In the genomic region with DNA sequence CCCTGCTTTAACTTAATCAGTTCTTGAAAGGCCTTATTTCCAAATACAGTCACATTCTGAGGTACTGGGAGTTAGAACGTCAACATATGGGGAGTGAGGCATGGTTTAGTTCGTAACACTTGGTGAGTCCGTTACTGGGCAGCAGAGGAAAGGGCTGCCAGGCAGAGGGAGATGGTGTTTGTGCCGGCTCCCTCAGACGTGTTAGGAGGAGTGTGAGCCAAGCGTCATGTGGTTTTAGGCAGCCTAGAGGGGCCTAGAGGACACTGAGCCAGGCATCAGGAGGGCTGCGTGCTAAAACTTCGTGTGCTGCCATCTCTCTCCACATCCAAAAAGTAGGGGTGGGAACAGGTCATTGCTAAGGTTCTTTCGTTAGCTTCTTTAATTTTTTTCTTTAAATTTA, we compare ENCODE assay signal across 24 cellular contexts. TPM values are rescaled to one million over a fixed set of nuclear protein-coding genes. Genes with fewer than 3 reads are reported as not detected.
A peak's percentile ranks its signal among the peaks of the same experiment; 100 is the strongest.
DNase-seq lines count a peak whose midpoint lies in the region; ATAC-seq and TF ChIP-seq lines count a peak whose summit lies in the region.
"Had no signal": no experiment of that assay in that cellular context is flagged by ENCODE, and none has a peak within 500 bp of the region (broad histone marks: within the 10 kb centered on the region; RNA-seq: fewer than 3 reads in every experiment).

No MANE protein-coding gene starts in this region.

- DNase-seq in RWPE1 (ENCODE audit: low spot score) (no peak), heart right ventricle (no peak), nephron progenitor cell (no peak), RPMI8226 (no peak), SIG-M5 (lab: John Stamatoyannopoulos, UW) (no peak), testis (no peak)
- DNase-seq: Caco-2; CD8-positive, alpha-beta T cell; Kasumi-1; MV-4-11; NCI-H1105; NCI-H1436 treated with DMSO at 0.1 percent for 48 hours; NCI-H1930; NCI-H446; NCI-H526; NCI-H82; NK-92 treated with Interleukin-12 subunit alpha and Interleukin-12 subunit beta, amount 100 ng/mL, for 24 hours; PC-3; SHP77 treated with DMSO at 0.1 percent for 48 hours had no signal

- TF ChIP-seq CTCF in RWPE1 (conservative IDR thresholded peaks at IDR 0.05; ENCODE audit: low read depth) (no peak), heart right ventricle (IDR thresholded peaks at IDR 0.05) (no peak), nephron progenitor cell (IDR thresholded peaks at IDR 0.05) (no peak), testis (IDR thresholded peaks at IDR 0.05) (no peak)

- ATAC-seq in heart right ventricle (peak; percentile 32 to 85 (median 56)), GM21619 (IDR thresholded peaks at IDR 0.05; ENCODE audit: unreplicated experiment) (no peak)
- ATAC-seq: CD8-positive, alpha-beta T cell; K562; PC-3 had no signal

- H3K4me3 Mint-ChIP-seq in nephron progenitor cell, result no peak overlapping the region
- H3K4me3 Mint-ChIP-seq: CD8-positive, alpha-beta T cell had no signal

- CTCF ChIA-PET in RWPE1 (lab: Yijun Ruan, JAX), result no interaction called here

- peaks cover 50% of the 10 kb centered on the region for H3K36me3 Mint-ChIP-seq in nephron progenitor cell (ENCODE audit: low read depth)

- H3K27ac ChIP-seq in BLaER1 treated with 17β-estradiol and CSF1 and Interleukin-3, amounts not matched to agents 10 nM and 100 nM, result peak overlapping the region in 8 of 11 experiments; percentile 25 to 80 (median 66); a peak in 16 of 22 replicates
- H3K27ac ChIP-seq in RWPE1 (peak overlapping the region; percentile 18; the same call in 1 of the 2 replicates), heart right ventricle (peak overlapping the region in 1 of 10 donors; percentile 3), testis (no peak overlapping the region)
- H3K27ac ChIP-seq: SK-N-MC had no signal

- H3K9me3 ChIP-seq in BLaER1 treated with 17β-estradiol and CSF1 and Interleukin-3, amounts not matched to agents 10 nM and 100 nM (replicated peaks in 1 of 11), result no peaks in the 10 kb centered on the region
- H3K9me3 ChIP-seq in heart right ventricle, result no peaks in the 10 kb centered on the region
- no peaks in the 10 kb centered on the region for H3K9me3 ChIP-seq in testis
- H3K9me3 ChIP-seq: Caco-2 had no signal

- 69 to 78% methylated on average over 9 of the region's 9 CpGs for WGBS in heart right ventricle, 2 donors
- WGBS in testis, 2 donors, result 85 to 91% methylated on average over 9 of the region's 9 CpGs

- H3K9ac ChIP-seq in BLaER1 treated with 17β-estradiol and CSF1 and Interleukin-3, amounts not matched to agents 10 nM and 100 nM, result peak overlapping the region in 3 of 11 experiments; percentile 22 to 26 (median 26); a peak in 4 of 22 replicates

- POLR2A ChIA-PET in RWPE1 (lab: Yijun Ruan, JAX; ENCODE audit: low non-redundant PET), result no interaction called here

- no peaks in the 10 kb centered on the region for H3K27me3 ChIP-seq in BLaER1 treated with 17β-estradiol and CSF1 and Interleukin-3, amounts not matched to agents 10 nM and 100 nM
- H3K27me3 ChIP-seq in heart right ventricle (no peaks in the 10 kb centered on the region), testis (no peaks in the 10 kb centered on the region)

- no peak overlapping the region for H3K4me3 ChIP-seq in BLaER1 treated with 17β-estradiol and CSF1 and Interleukin-3, amounts not matched to agents 10 nM and 100 nM
- no peak overlapping the region for H3K4me3 ChIP-seq in heart right ventricle
- no peak overlapping the region for H3K4me3 ChIP-seq in testis
- H3K4me3 ChIP-seq: K562, SK-N-MC had no signal

- H3K4me2 ChIP-seq in BLaER1 treated with 17β-estradiol and CSF1 and Interleukin-3, amounts not matched to agents 10 nM and 100 nM, result peak overlapping the region in 9 of 11 experiments; percentile 53 to 98 (median 94); a peak in 16 of 22 replicates

- peaks cover 20 to 98% (median 50%) of the 10 kb centered on the region in 11 experiments; a peak in 20 of 22 replicates for H4K20me1 ChIP-seq in BLaER1 treated with 17β-estradiol and CSF1 and Interleukin-3, amounts not matched to agents 10 nM and 100 nM

- H3K4me1 ChIP-seq in BLaER1 treated with 17β-estradiol and CSF1 and Interleukin-3, amounts not matched to agents 10 nM and 100 nM, result peaks cover 43 to 100% (median 90%) of the 10 kb centered on the region in 10 experiments
- H3K4me1 ChIP-seq in heart right ventricle, result peaks cover 0 to 55% (median 34%) of the 10 kb centered on the region in 9 donors
- H3K4me1 ChIP-seq in testis, result peaks cover 8% of the 10 kb centered on the region
- H3K4me1 ChIP-seq: Caco-2 had no signal

- H3K36me3 ChIP-seq in BLaER1 treated with 17β-estradiol and CSF1 and Interleukin-3, amounts not matched to agents 10 nM and 100 nM, result peaks cover 8 to 75% (median 35%) of the 10 kb centered on the region in 11 experiments; a peak in 18 of 22 replicates
- H3K36me3 ChIP-seq in heart right ventricle (peaks cover 0 to 24% (median 0%) of the 10 kb centered on the region in 9 donors), testis (ENCODE audit: low read depth, missing control alignments) (no peaks in the 10 kb centered on the region)

- TF ChIP-seq POLR2A in testis (IDR thresholded peaks at IDR 0.05), result no peak

- no peaks in the 10 kb centered on the region for H3K9me3 Mint-ChIP-seq in nephron progenitor cell
- H3K9me3 Mint-ChIP-seq: CD8-positive, alpha-beta T cell had no signal

- intact Hi-C loops in heart right ventricle (cut with DNase I), result no loop called here
- intact Hi-C loops in testis (cut with DNase I; ENCODE audit: low total_unique reads), result no loop called here

- peaks cover 3% of the 10 kb centered on the region for H3K27me3 Mint-ChIP-seq in nephron progenitor cell (ENCODE audit: low read depth, poor library complexity)

- peak overlapping the region; percentile 57 for H3K27ac Mint-ChIP-seq in nephron progenitor cell

- H3K4me1 Mint-ChIP-seq in nephron progenitor cell, result peaks cover 60% of the 10 kb centered on the region

RNA-seq across cellular contexts. Expression of a gene that starts 10.2 kb away (rescaled TPM):
- total RNA-seq in heart right ventricle, result 10 to 100 TPM; 15.2 to 33.4 (median 28.3) TPM
- polyA plus RNA-seq in heart right ventricle, result 10 to 100 TPM; 10.9 to 20.1 TPM
- total RNA-seq in testis, result 100 to 1,000 TPM; 105 to 108 TPM
- polyA plus RNA-seq in testis (ENCODE audit: insufficient read depth, low read depth, low replicate concordance), result 52.5 TPM

RNA-seq across cellular contexts. Expression of a gene that starts 45.2 kb away (rescaled TPM):
- under 1 TPM; 0.15 to 1.00 (median 0.48) TPM for total RNA-seq in heart right ventricle
- under 1 TPM; 0.29 to 0.36 TPM for polyA plus RNA-seq in heart right ventricle
- 1 to 10 TPM; 7.4 to 7.5 TPM for total RNA-seq in testis
- polyA plus RNA-seq in testis (ENCODE audit: insufficient read depth, low read depth, low replicate concordance), result 11.1 TPM

RNA-seq across cellular contexts. Expression of a gene that starts 48.7 kb away (rescaled TPM):
- total RNA-seq in heart right ventricle (under 1 TPM in 1 of 10 donors, not detected in 9; 0.21 TPM), testis (10 to 100 TPM; 12.1 to 22.8 TPM)
- polyA plus RNA-seq in heart right ventricle (under 1 TPM in 1 of 2 donors, not detected in 1; 0.39 TPM), testis (ENCODE audit: insufficient read depth, low read depth, low replicate concordance) (45.4 TPM)
- total RNA-seq: K562, MCF 10A had no signal

Comparison
In these comparisons a context has a peak if more than half of its experiments do, and no peak if none do; other contexts are left out.
1. H3K27ac ChIP-seq: peak in BLaER1 treated with 17β-estradiol and CSF1 and Interleukin-3, amounts not matched to agents 10 nM and 100 nM (8 of 11) and RWPE1 (single experiment); none in testis (0 of 2).
2. RNA of a gene that starts 45.2 kb away (total RNA-seq): 7.4 to 7.5 TPM in testis; 0.15 to 1.00 TPM in heart right ventricle; every median in the first group is over 4 times any median in the second.
3. RNA of a gene that starts 48.7 kb away (total RNA-seq): 12.1 to 22.8 TPM in testis; 0.21 TPM in heart right ventricle; every median in the first group is over 10 times any median in the second.